9 cellular contexts compared by ENCODE assay signal in the genomic region with DNA sequence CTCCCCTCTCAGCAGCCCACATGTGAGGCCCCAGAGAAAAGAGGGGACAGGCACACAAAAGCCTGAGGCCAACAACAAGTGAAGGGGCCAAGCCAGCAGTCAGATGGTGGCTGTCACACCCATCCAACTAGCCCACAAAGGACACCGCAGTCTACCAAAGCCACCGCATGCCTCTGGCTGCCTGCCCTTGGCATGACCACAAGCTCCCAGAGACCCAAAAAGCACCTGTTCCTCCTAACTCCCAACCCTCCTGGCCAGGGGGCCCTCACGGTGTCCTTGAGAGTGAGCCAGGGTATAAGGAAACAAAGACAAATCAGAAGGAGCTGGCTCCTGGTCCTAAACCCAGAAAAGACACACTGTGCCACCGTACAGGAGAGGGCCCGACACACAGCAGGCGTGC.
A peak's percentile ranks its signal among the peaks of the same experiment; 100 is the strongest.
DNase-seq lines count a peak whose midpoint lies in the region; ATAC-seq and TF ChIP-seq lines count a peak whose summit lies in the region.
"Had no signal": no experiment of that assay in that cellular context is flagged by ENCODE, and none has a peak within 500 bp of the region (broad histone marks: within the 10 kb centered on the region; RNA-seq: fewer than 3 reads in every experiment).

No MANE protein-coding gene starts in this region.

- peaks cover 13 to 23% (median 14%) of the 10 kb centered on the region in 7 donors for H3K4me1 Mint-ChIP-seq in naive thymus-derived CD4-positive, alpha-beta T cell

- no peak overlapping the region for H3K4me3 ChIP-seq in naive thymus-derived CD4-positive, alpha-beta T cell (ENCODE audit: low read length)
- no peak overlapping the region for H3K4me3 ChIP-seq in uterus

- peak overlapping the region in 2 of 9 donors; percentile 59 to 61 for H3K27ac Mint-ChIP-seq in naive thymus-derived CD4-positive, alpha-beta T cell

- POLR2A ChIA-PET in naive thymus-derived CD4-positive, alpha-beta T cell (lab: Charles Lee): no interaction called here

- H3K9me3 Mint-ChIP-seq in naive thymus-derived CD4-positive, alpha-beta T cell: no peaks in the 10 kb centered on the region

- CTCF ChIA-PET in naive thymus-derived CD4-positive, alpha-beta T cell (lab: Charles Lee): no interaction called here

- peak; percentile 1 for ATAC-seq in Right ventricle myocardium inferior
- peak; percentile 4 for ATAC-seq in naive thymus-derived CD4-positive, alpha-beta T cell
- no peak for ATAC-seq in GM19463 (IDR thresholded peaks at IDR 0.05; ENCODE audit: unreplicated experiment)
- ATAC-seq in GM19395 (IDR thresholded peaks at IDR 0.05; ENCODE audit: unreplicated experiment): no peak

- H3K36me3 Mint-ChIP-seq in naive thymus-derived CD4-positive, alpha-beta T cell: peaks cover 0 to 23% (median 2%) of the 10 kb centered on the region in 5 donors

- DNase-seq in Right ventricle myocardium inferior (ENCODE audit: missing footprints) (no peak), cardiac septum (ENCODE audit: low spot score) (no peak), uterus (no peak), glomerular visceral epithelial cell (ENCODE audit: extremely low spot score) (no peak)
- DNase-seq in naive thymus-derived CD4-positive, alpha-beta T cell: peak in 1 of 9 donors; percentile 3
- DNase-seq: effector CD4-positive, alpha-beta T cell had no signal

- no peaks in the 10 kb centered on the region for H3K9me3 ChIP-seq in naive thymus-derived CD4-positive, alpha-beta T cell (ENCODE audit: control insufficient read depth in 2 of 3, low read length in 3 of 3)
- H3K9me3 ChIP-seq in uterus: no peaks in the 10 kb centered on the region

- intact Hi-C loops in Right ventricle myocardium inferior (cut with DNase I) (loop anchor here (1.0 to 2.0 kb wide), 2 partner anchors 21 to 24 kb away; no protein-coding TSS in a partner anchor), cardiac septum (cut with DNase I) (loop anchor here (1.0 to 2.0 kb wide), 2 partner anchors 21 to 24 kb away; no protein-coding TSS in a partner anchor), uterus (cut with DNase I; ENCODE audit: low total_unique reads) (no loop called here)
- intact Hi-C loops in naive thymus-derived CD4-positive, alpha-beta T cell (cut with micrococcal nuclease): no loop called here

- H3K4me1 ChIP-seq in naive thymus-derived CD4-positive, alpha-beta T cell (ENCODE audit: control insufficient read depth in 2 of 2, insufficient read depth in 2 of 2, low read length in 2 of 2): peaks cover 7 to 14% of the 10 kb centered on the region in 2 donors
- H3K4me1 ChIP-seq in uterus: peaks cover 10 to 24% of the 10 kb centered on the region in 2 donors

- no peak for TF ChIP-seq POLR2A in uterus (IDR thresholded peaks at IDR 0.05)

- no peaks in the 10 kb centered on the region for H3K27me3 ChIP-seq in naive thymus-derived CD4-positive, alpha-beta T cell (ENCODE audit: control insufficient read depth in 2 of 2, insufficient read depth in 2 of 2, low read length in 2 of 2)
- no peaks in the 10 kb centered on the region for H3K27me3 ChIP-seq in uterus

- no peaks in the 10 kb centered on the region for H3K36me3 ChIP-seq in naive thymus-derived CD4-positive, alpha-beta T cell (ENCODE audit: control insufficient read depth in 2 of 3, insufficient read depth in 3 of 3, low read length in 3 of 3)
- H3K36me3 ChIP-seq in uterus: no peaks in the 10 kb centered on the region

- H3K27me3 Mint-ChIP-seq in naive thymus-derived CD4-positive, alpha-beta T cell: no peaks in the 10 kb centered on the region

- no peak for TF ChIP-seq CTCF in uterus (IDR thresholded peaks at IDR 0.05)

- H3K27ac ChIP-seq in cingulate gyrus (ENCODE audit: low read depth, low read length) (peak overlapping the region; percentile 98), uterus (peak overlapping the region; percentile 58 to 79)
- no peak overlapping the region for H3K27ac ChIP-seq in naive thymus-derived CD4-positive, alpha-beta T cell (ENCODE audit: low read depth, low read length)

- H3K4me3 Mint-ChIP-seq in naive thymus-derived CD4-positive, alpha-beta T cell: peak overlapping the region; percentile 14 to 70 (median 58)

Comparison
In these comparisons a context has a peak if more than half of its experiments do, and no peak if none do; other contexts are left out.
1. ATAC-seq: peak in Right ventricle myocardium inferior (single experiment) and naive thymus-derived CD4-positive, alpha-beta T cell (single experiment); none in GM19463 (single experiment) and GM19395 (single experiment).
2. intact Hi-C loops: an anchor here in Right ventricle myocardium inferior (1.0 to 2.0 kb wide) and cardiac septum (1.0 to 2.0 kb wide); none called in naive thymus-derived CD4-positive, alpha-beta T cell and uterus.